13 cellular contexts compared by ENCODE assay signal in genomic region chr2:88000474-88000873, GRCh38. TPM values are rescaled to one million over a fixed set of nuclear protein-coding genes. Genes with fewer than 3 reads are reported as not detected.
"Had no signal": no experiment of that assay in that cellular context is flagged by ENCODE, and none has a peak within 500 bp of the region (broad histone marks: within the 10 kb centered on the region; RNA-seq: fewer than 3 reads in every experiment).

No MANE protein-coding gene starts in this region.

RNA-seq across cellular contexts. Expression of gene RNU2-63P, which starts 15.9 kb away (rescaled TPM):
- total RNA-seq: hepatocyte, kidney epithelial cell, left lung, left ventricle myocardium inferior, left ventricle myocardium superior, liver, lower leg skin, lower lobe of right lung, mononuclear cell, mucosa of gallbladder, myocyte had no signal
- polyA plus RNA-seq: liver, lung, mammary epithelial cell had no signal
